In genomic region chr12:9073077-9073476, GRCh38 we compare ENCODE assay signal across 20 cellular contexts. TPM values are rescaled to one million over a fixed set of nuclear protein-coding genes. Genes with fewer than 3 reads are reported as not detected.
"Had no signal": no experiment of that assay in that cellular context is flagged by ENCODE, and none has a peak within 500 bp of the region (broad histone marks: within the 10 kb centered on the region; RNA-seq: fewer than 3 reads in every experiment).

No MANE protein-coding gene starts in this region.

- H3K4me3 ChIP-seq: adrenal gland had no signal

- ATAC-seq: activated CD4-positive, alpha-beta T cell treated with anti-CD3 and anti-CD28 coated beads for 36 hours; activated CD8-positive, alpha-beta T cell treated with anti-CD3 and anti-CD28 coated beads for 36 hours; PC-3 had no signal

- H3K27me3 ChIP-seq: adrenal gland had no signal

- H3K4me1 ChIP-seq: adrenal gland had no signal

- H3K9me3 ChIP-seq: adrenal gland had no signal

- DNase-seq: activated CD4-positive, alpha-beta T cell treated with anti-CD3 and anti-CD28 coated beads for 36 hours; activated CD8-positive, alpha-beta memory T cell treated with anti-CD3 and anti-CD28 coated beads, Interleukin-2, amount 50 U/mL, for 4 hours; activated CD8-positive, alpha-beta T cell treated with anti-CD3 and anti-CD28 coated beads for 36 hours; activated naive CD4-positive, alpha-beta T cell treated with anti-CD3 and anti-CD28 coated beads, Interleukin-2, amount 50 U/mL, for 16 hours; activated naive CD8-positive, alpha-beta T cell treated with anti-CD3 and anti-CD28 coated beads, Interleukin-2, amount 10 ng/mL, durations not matched to agents 7 days and 5 days; anterior cingulate cortex; caudate nucleus; MM.1S; NCI-H1105; NCI-H1436; NCI-H1694 treated with DMSO at 0.1 percent for 48 hours; NCI-H2029 treated with DMSO at 0.1 percent for 48 hours; NCI-H446; NCI-H524; PC-3; SIG-M5; T-helper 1 cell; WERI-Rb-1 had no signal

- H3K27ac ChIP-seq: adrenal gland, WERI-Rb-1 had no signal

- H3K36me3 ChIP-seq: WERI-Rb-1 had no signal

RNA-seq across cellular contexts. Expression of gene A2M, which starts 42.6 kb away (rescaled TPM):
- total RNA-seq: activated CD8-positive, alpha-beta T cell treated with anti-CD3 and anti-CD28 coated beads for 36 hours; PC-3; T-helper 2 cell treated with Interferon-gamma antibody and Interleukin-4, amounts not matched to agents 100 ng/mL and 5 ng/mL, for 36 hours had no signal
